18 cellular contexts compared by ENCODE assay signal in the genomic region with DNA sequence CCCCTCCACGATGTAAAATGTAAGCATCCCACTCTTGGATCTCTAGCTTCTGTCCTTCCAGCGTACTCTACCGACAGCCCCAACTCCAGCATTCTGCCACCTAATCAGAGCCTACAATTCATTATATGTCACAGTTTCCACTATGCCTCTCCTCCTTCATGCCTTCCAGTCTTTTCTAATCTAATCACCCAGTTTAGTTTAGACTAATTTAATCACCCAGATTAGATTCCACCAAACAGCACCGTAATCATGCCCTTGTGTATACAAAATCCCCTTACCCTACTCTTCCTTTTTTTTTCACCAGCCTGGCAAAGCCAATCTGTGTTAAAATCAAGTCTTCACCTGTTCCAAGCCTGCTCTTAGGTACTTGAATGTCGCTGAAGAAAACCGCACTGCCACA. TPM values are rescaled to one million over a fixed set of nuclear protein-coding genes. Genes with fewer than 3 reads are reported as not detected.
DNase-seq lines count a peak whose midpoint lies in the region; ATAC-seq, FAIRE-seq and TF ChIP-seq lines count a peak whose summit lies in the region.
"Had no signal": no experiment of that assay in that cellular context is flagged by ENCODE, and none has a peak within 500 bp of the region (broad histone marks: within the 10 kb centered on the region; RNA-seq: fewer than 3 reads in every experiment).

No MANE protein-coding gene starts in this region.

- no peak for TF ChIP-seq RAD21 in H1 (IDR thresholded peaks at IDR 0.05 in 1 of 2, conservative IDR thresholded peaks at IDR 0.05 in 1 of 2; ENCODE audit: low read depth in 2 of 2, low read length in 2 of 2)

- H3K79me1 ChIP-seq in H1 (ENCODE audit: low read depth, low read length) = no peaks in the 10 kb centered on the region

- H3K18ac ChIP-seq in H1 (ENCODE audit: extremely low read depth, low read length) = no peak overlapping the region

- no peak overlapping the region for H2BK5ac ChIP-seq in H1 (ENCODE audit: low read depth, low read length)

- no peak overlapping the region for H4K5ac ChIP-seq in H1 (ENCODE audit: insufficient read length, low read depth, low read length)

- H3K36me3 Mint-ChIP-seq in activated T-cell treated with anti-CD3 and anti-CD28 coated beads, Interleukin-2, amount 50 U/mL, for 72 hours (ENCODE audit: insufficient read depth in 2 of 2) = no peaks in the 10 kb centered on the region
- no peaks in the 10 kb centered on the region for H3K36me3 Mint-ChIP-seq in activated T-helper 17 cell treated with anti-CD3 and anti-CD28 coated beads, Interleukin-2, amount 50 U/mL, for 72 hours (ENCODE audit: low read depth)
- H3K36me3 Mint-ChIP-seq: CD4-positive, CD25-positive, alpha-beta regulatory T cell had no signal

- H3K4me1 Mint-ChIP-seq in activated T-cell treated with anti-CD3 and anti-CD28 coated beads, Interleukin-2, amount 50 U/mL, for 72 hours (ENCODE audit: low read depth) = no peaks in the 10 kb centered on the region
- H3K4me1 Mint-ChIP-seq in activated T-helper 17 cell treated with anti-CD3 and anti-CD28 coated beads, Interleukin-2, amount 50 U/mL, for 72 hours = no peaks in the 10 kb centered on the region
- H3K4me1 Mint-ChIP-seq: CD4-positive, CD25-positive, alpha-beta regulatory T cell had no signal

- no peak overlapping the region for H3K4me2 ChIP-seq in H1 (ENCODE audit: insufficient read depth in 1 of 2, low read depth in 2 of 2, low read length in 2 of 2)
- H3K4me2 ChIP-seq: BLaER1 treated with 17β-estradiol and CSF1 and Interleukin-3, amounts not matched to agents 10 nM and 100 nM had no signal

- H3K27me3 Mint-ChIP-seq in activated T-cell treated with anti-CD3 and anti-CD28 coated beads, Interleukin-2, amount 50 U/mL, for 72 hours (ENCODE audit: low read depth) = peaks cover 31% of the 10 kb centered on the region
- H3K27me3 Mint-ChIP-seq in activated T-helper 17 cell treated with anti-CD3 and anti-CD28 coated beads, Interleukin-2, amount 50 U/mL, for 72 hours = peaks cover 13% of the 10 kb centered on the region
- H3K27me3 Mint-ChIP-seq: CD4-positive, CD25-positive, alpha-beta regulatory T cell had no signal

- no peak overlapping the region for H4K8ac ChIP-seq in H1 (ENCODE audit: extremely low read depth, insufficient read depth, low read length)

- ATAC-seq in activated T-cell treated with anti-CD3 and anti-CD28 coated beads, Interleukin-2, amount 50 U/mL, for 72 hours (replicated peaks in 1 of 2) = no peak
- no peak for ATAC-seq in HG02885 (IDR thresholded peaks at IDR 0.05; ENCODE audit: poor library complexity, unreplicated experiment)
- ATAC-seq in activated T-helper 17 cell treated with anti-CD3 and anti-CD28 coated beads, Interleukin-2, amount 50 U/mL, for 72 hours (replicated peaks) = no peak

- no peak for FAIRE-seq in H1 (lab: Jason Lieb, UNC)
- FAIRE-seq: GM12891 had no signal

- POLR2A ChIA-PET in H1 (lab: Charles Lee; ENCODE audit: partially characterized antibody) = no interaction called here

- H3K9me3 ChIP-seq in H1 (ENCODE audit: insufficient read depth in 2 of 2, low read depth in 1 of 2, low read length in 1 of 2) (peaks cover 4 to 5% of the 10 kb centered on the region in 2 experiments; a peak in 2 of 4 replicates), Peyer's patch (no peaks in the 10 kb centered on the region)

- no peak overlapping the region for H3K56ac ChIP-seq in H1 (replicated peaks; ENCODE audit: insufficient read length, low read depth, low read length)

- WGBS in H1 (ENCODE audit: extremely low coverage in 1 of 2, insufficient coverage in 1 of 2, insufficient read length in 1 of 2, insufficient replicate concordance in 2 of 2, low coverage in 1 of 2, low lambda C conversion rate in 2 of 2, missing lambda C conversion rate in 1 of 2), 2 experiments = 97% methylated on average over 6 of the region's 6 CpGs; no CpG with 5 or more reads in 1 of the 2 experiments

- H3K27me3 ChIP-seq in H1 (replicated peaks in 1 of 4; ENCODE audit: control insufficient read depth in 3 of 4, extremely low read depth in 1 of 4, insufficient read depth in 3 of 4, low read length in 3 of 4) (no peaks in the 10 kb centered on the region), Peyer's patch (no peaks in the 10 kb centered on the region)
- H3K27me3 ChIP-seq: BLaER1 treated with 17β-estradiol and CSF1 and Interleukin-3, amounts not matched to agents 10 nM and 100 nM had no signal

- no peak overlapping the region for H3K4me3 ChIP-seq in H1 (ENCODE audit: extremely low read depth in 1 of 4, insufficient read depth in 2 of 4, low read depth in 3 of 4, low read length in 4 of 4)
- H3K4me3 ChIP-seq in Peyer's patch = no peak overlapping the region
- H3K4me3 ChIP-seq: BLaER1 treated with 17β-estradiol and CSF1 and Interleukin-3, amounts not matched to agents 10 nM and 100 nM had no signal

- no peak for TF ChIP-seq EP300 in H1 (IDR thresholded peaks at IDR 0.05; ENCODE audit: borderline replicate concordance in 1 of 2, low read depth in 2 of 2, low read length in 2 of 2)

- H3K4me1 ChIP-seq in H1 (replicated peaks in 1 of 4; ENCODE audit: control insufficient read depth in 3 of 4, insufficient read depth in 4 of 4, low read length in 3 of 4) = peaks cover 0 to 2% (median 0%) of the 10 kb centered on the region in 4 experiments; a peak in 1 of 7 replicates
- H3K4me1 ChIP-seq in Peyer's patch = no peaks in the 10 kb centered on the region
- H3K4me1 ChIP-seq: BLaER1 treated with 17β-estradiol and CSF1 and Interleukin-3, amounts not matched to agents 10 nM and 100 nM had no signal

- no peak for DNase-seq in activated T-cell treated with anti-CD3 and anti-CD28 coated beads, Interleukin-2, amount 50 U/mL, for 72 hours
- DNase-seq in activated T-cell treated with anti-CD3 and anti-CD28 coated beads, Interleukin-2, amount 50 U/mL, for 48 hours = no peak
- DNase-seq in NCI-H82 treated with DMSO at 0.1 percent for 48 hours (lab: John Stamatoyannopoulos, UW; ENCODE audit: unreplicated experiment) = peak; percentile 85
- no peak for DNase-seq in H1 (ENCODE audit: low read depth in 1 of 2, low spot score in 2 of 2)
- DNase-seq in Peyer's patch = no peak
- DNase-seq: ACHN; Calu3; CD4-positive, CD25-positive, alpha-beta regulatory T cell; DMS 273 treated with DMSO at 0.1 percent for 48 hours; EL; H7; IMR-90; KBM-7 had no signal

- H3K14ac ChIP-seq in H1 (ENCODE audit: insufficient read length) = no peak overlapping the region

- H3K79me2 ChIP-seq in H1 (ENCODE audit: control insufficient read depth in 1 of 2, insufficient read depth in 2 of 2, low read length in 2 of 2) = no peaks in the 10 kb centered on the region

- no peak overlapping the region for H4K91ac ChIP-seq in H1 (replicated peaks; ENCODE audit: insufficient read length, low read length)

- peak overlapping the region; percentile 75; the same call in 1 of the 2 replicates for H2BK15ac ChIP-seq in H1 (ENCODE audit: low read length)

- H3K23ac ChIP-seq in H1 (ENCODE audit: insufficient read length) = no peak overlapping the region

- H2BK120ac ChIP-seq in H1 (replicated peaks; ENCODE audit: low read depth, low read length) = no peak overlapping the region

- H3K9ac ChIP-seq in H1 (replicated peaks in 1 of 4; ENCODE audit: extremely low read depth in 1 of 4, low read depth in 3 of 4, low read length in 3 of 4) = no peak overlapping the region
- H3K9ac ChIP-seq: BLaER1 treated with 17β-estradiol and CSF1 and Interleukin-3, amounts not matched to agents 10 nM and 100 nM had no signal

- H3K9me3 Mint-ChIP-seq in activated T-cell treated with anti-CD3 and anti-CD28 coated beads, Interleukin-2, amount 50 U/mL, for 72 hours = no peaks in the 10 kb centered on the region
- no peaks in the 10 kb centered on the region for H3K9me3 Mint-ChIP-seq in activated T-helper 17 cell treated with anti-CD3 and anti-CD28 coated beads, Interleukin-2, amount 50 U/mL, for 72 hours

- no peaks in the 10 kb centered on the region for H3K23me2 ChIP-seq in H1 (ENCODE audit: low read depth, low read length)

- H4K20me1 ChIP-seq in H1 (replicated peaks in 1 of 2; ENCODE audit: control insufficient read depth in 1 of 2, insufficient read depth in 2 of 2, low read length in 2 of 2) = no peaks in the 10 kb centered on the region
- H4K20me1 ChIP-seq: BLaER1 treated with 17β-estradiol and CSF1 and Interleukin-3, amounts not matched to agents 10 nM and 100 nM had no signal

- no peak overlapping the region for H2BK12ac ChIP-seq in H1 (ENCODE audit: low read depth, low read length)

- TF ChIP-seq CTCF in H1 (IDR thresholded peaks at IDR 0.05; ENCODE audit: control extremely low read depth in 1 of 3, insufficient read depth in 1 of 3, low read depth in 1 of 3, low read length in 3 of 3) (no peak), Peyer's patch (IDR thresholded peaks at IDR 0.05) (no peak)

- no peak overlapping the region for H2BK20ac ChIP-seq in H1 (ENCODE audit: low read length)

- H2AFZ ChIP-seq in H1 (ENCODE audit: low read length) = no peak overlapping the region

- peak overlapping the region; percentile 40 for H3K27ac Mint-ChIP-seq in activated T-cell treated with anti-CD3 and anti-CD28 coated beads, Interleukin-2, amount 50 U/mL, for 72 hours
- H3K27ac Mint-ChIP-seq in activated T-helper 17 cell treated with anti-CD3 and anti-CD28 coated beads, Interleukin-2, amount 50 U/mL, for 72 hours = no peak overlapping the region
- H3K27ac Mint-ChIP-seq: CD4-positive, CD25-positive, alpha-beta regulatory T cell had no signal

- no peak overlapping the region for H3K4ac ChIP-seq in H1 (replicated peaks; ENCODE audit: insufficient read length, low read depth, low read length)

- H3K4me3 Mint-ChIP-seq in activated T-cell treated with anti-CD3 and anti-CD28 coated beads, Interleukin-2, amount 50 U/mL, for 72 hours = no peak overlapping the region
- no peak overlapping the region for H3K4me3 Mint-ChIP-seq in activated T-helper 17 cell treated with anti-CD3 and anti-CD28 coated beads, Interleukin-2, amount 50 U/mL, for 72 hours
- H3K4me3 Mint-ChIP-seq: CD4-positive, CD25-positive, alpha-beta regulatory T cell had no signal

- H3K27ac ChIP-seq in H1 (ENCODE audit: low read depth, low read length) (no peak overlapping the region), Peyer's patch (no peak overlapping the region)
- H3K27ac ChIP-seq: BLaER1 treated with 17β-estradiol and CSF1 and Interleukin-3, amounts not matched to agents 10 nM and 100 nM had no signal

- no peaks in the 10 kb centered on the region for H3K36me3 ChIP-seq in H1 (ENCODE audit: control insufficient read depth in 2 of 4, insufficient read depth in 4 of 4, low read length in 3 of 4)
- H3K36me3 ChIP-seq in Peyer's patch = no peaks in the 10 kb centered on the region
- H3K36me3 ChIP-seq: BLaER1 treated with 17β-estradiol and CSF1 and Interleukin-3, amounts not matched to agents 10 nM and 100 nM had no signal

- no peak overlapping the region for H2AK5ac ChIP-seq in H1 (ENCODE audit: low read depth, low read length)

- CTCF ChIA-PET in H1 (lab: Charles Lee; ENCODE audit: partially characterized antibody) = interaction anchor here (1.3 to 1.5 kb wide), 2 partner anchors 9 to 22 kb away, joined by 4 to 5 read pairs; no protein-coding TSS in a partner anchor

- no peak for TF ChIP-seq POLR2A in H1 (IDR thresholded peaks at IDR 0.05; ENCODE audit: control extremely low read depth in 1 of 2, low read depth in 2 of 2, low read length in 2 of 2)
- TF ChIP-seq POLR2A in Peyer's patch (IDR thresholded peaks at IDR 0.05) = no peak

RNA-seq across cellular contexts. Expression of gene KANK4, which starts 49.8 kb away (rescaled TPM):
- total RNA-seq in activated T-cell treated with anti-CD3 and anti-CD28 coated beads, Interleukin-2, amount 50 U/mL, for 72 hours = not detected
- total RNA-seq in H1 (2021; fragmentation: NEBNext Ultra II Directional; extraction: Animal tissue kit (Norgen Biotek cat#: 25700)) = 0.22 and 0.23 TPM in 2 replicates
- 0.26 and 0.28 TPM in 2 replicates for polyA plus RNA-seq in H1 (2011; rRNA removed)
- polyA plus RNA-seq in H1 (2011; cell fraction: cytosol; rRNA removed) = 0.34 TPM
- 0.31 TPM for polyA plus RNA-seq in H1 (2011; cell fraction: nucleus; rRNA removed)
- polyA plus RNA-seq in H1 (2012, experiment 1 of 2) = 0.25 to 0.51 TPM (median 0.26 TPM) in 4 replicates
- 0.20 TPM for polyA plus RNA-seq in H1 (2012, experiment 2 of 2)
- 0.22 TPM for polyA plus RNA-seq in H1 (2013, experiment 1 of 2)
- 0.11 TPM for polyA plus RNA-seq in H1 (2013, experiment 2 of 2)
- polyA minus RNA-seq in H1 (2011; rRNA and poly(A)+ RNA removed) = 0.69 and 0.95 TPM in 2 replicates
- 0.37 TPM for polyA minus RNA-seq in H1 (2011; cell fraction: cytosol; rRNA and poly(A)+ RNA removed)
- polyA minus RNA-seq in H1 (2011; cell fraction: nucleus; rRNA and poly(A)+ RNA removed) = 0.40 TPM
- total RNA-seq in Peyer's patch = 1 to 10 TPM in 1 of 4 donors, not detected in 3; 2.5 TPM
- not detected for total RNA-seq in activated T-helper 17 cell treated with anti-CD3 and anti-CD28 coated beads, Interleukin-2, amount 50 U/mL, for 72 hours
- total RNA-seq: Calu3; CD4-positive, CD25-positive, alpha-beta regulatory T cell; HT-29; IMR-90 had no signal
- polyA plus RNA-seq: CD4-positive, CD25-positive, alpha-beta regulatory T cell; IMR-90 had no signal
